In genomic region chr12:25734529-25735180, GRCh38 we compare ENCODE assay signal across 17 cellular contexts.
A peak's percentile ranks its signal among the peaks of the same experiment; 100 is the strongest.
DNase-seq lines count a peak whose midpoint lies in the region; ATAC-seq lines count a peak whose summit lies in the region.
"Had no signal": no experiment of that assay in that cellular context is flagged by ENCODE, and none has a peak within 500 bp of the region (broad histone marks: within the 10 kb centered on the region; RNA-seq: fewer than 3 reads in every experiment).

No MANE protein-coding gene starts in this region.

- ATAC-seq in GM18511 (IDR thresholded peaks at IDR 0.05; ENCODE audit: unreplicated experiment): peak; percentile 94
- peak; percentile 67 for ATAC-seq in GM21381 (IDR thresholded peaks at IDR 0.05; ENCODE audit: unreplicated experiment)
- peak; percentile 78 for ATAC-seq in HG02943 (IDR thresholded peaks at IDR 0.05; ENCODE audit: low read depth, unreplicated experiment)
- ATAC-seq in Right ventricle myocardium superior (ENCODE audit: poor library complexity): no peak
- ATAC-seq: left colon; naive thymus-derived CD4-positive, alpha-beta T cell; right cardiac atrium; stimulated activated naive CD8-positive, alpha-beta T cell treated with anti-CD3 and anti-CD28 coated beads, Interleukin-15, amount 100 ng/mL, for 72 hours had no signal

- intact Hi-C loops in Right ventricle myocardium superior (cut with DNase I): no loop called here

- DNase-seq in NOMO-1 (lab: John Stamatoyannopoulos, UW; ENCODE audit: unreplicated experiment in 2 of 2) (peak; percentile 56 to 77), Right ventricle myocardium superior (no peak), ureter (ENCODE audit: low spot score) (no peak), DMS 273 treated with DMSO at 0.1 percent for 48 hours (lab: John Stamatoyannopoulos, UW) (no peak)
- DNase-seq in stimulated activated naive CD4-positive, alpha-beta T cell treated with Interleukin-2 at 50 U/mL for 16 hours (lab: John Stamatoyannopoulos, UW): no peak
- DNase-seq: activated T-cell treated with anti-CD3 and anti-CD28 coated beads, Interleukin-2, amount 50 U/mL, for 1 hour; DMS53; Kasumi-1; left colon; naive thymus-derived CD4-positive, alpha-beta T cell; NCI-H2029 treated with DMSO at 0.1 percent for 48 hours; right cardiac atrium; stimulated activated CD4-positive, alpha-beta T cell treated with anti-CD3 and anti-CD28 coated beads, Interleukin-4, amount 100 ng/mL, for 4 hours; stimulated activated naive CD8-positive, alpha-beta T cell treated with anti-CD3 and anti-CD28 coated beads, Interleukin-15, amount 100 ng/mL, for 72 hours had no signal

Comparison
In these comparisons a context has a peak if more than half of its experiments do, and no peak if none do; other contexts are left out.
1. DNase-seq: peak in NOMO-1 (2 of 2); none in Right ventricle myocardium superior (single experiment), stimulated activated naive CD4-positive, alpha-beta T cell treated with Interleukin-2 at 50 U/mL for 16 hours (single experiment), ureter (single experiment) and DMS 273 treated with DMSO at 0.1 percent for 48 hours (single experiment).